In genomic region chr11:103539166-103539565, GRCh38 we compare ENCODE assay signal across 11 cellular contexts.
"Had no signal": no experiment of that assay in that cellular context is flagged by ENCODE, and none has a peak within 500 bp of the region (broad histone marks: within the 10 kb centered on the region; RNA-seq: fewer than 3 reads in every experiment).

No MANE protein-coding gene starts in this region.

- H3K4me1 ChIP-seq: HAP-1 had no signal

- DNase-seq: GM23248, GOT3, H7, H9, HCEC 1CT, HFFc6 had no signal

- H3K36me3 ChIP-seq: HAP-1 had no signal

- H3K27ac Mint-ChIP-seq: GM23338, H9, HFFc6 had no signal

- H3K9me3 Mint-ChIP-seq: HFFc6 had no signal

- H3K27ac ChIP-seq: GM23248 had no signal

- ATAC-seq: GM23338, HCT116 had no signal

- H3K9ac ChIP-seq: GM23248 had no signal

- H3K4me3 ChIP-seq: GM23248, GM23338, HAP-1 had no signal

- H3K9me3 ChIP-seq: HAP-1 had no signal

- H3K4me3 Mint-ChIP-seq: GM23338, H9, HFFc6 had no signal

- H3K4me2 ChIP-seq: GM23338 had no signal

- FAIRE-seq: H1, H54 had no signal

- H2AFZ ChIP-seq: GM23248, GM23338 had no signal
